Comparison of ENCODE assay signal across 13 cellular contexts in genomic region chr7:44375236-44375699, GRCh38. TPM values are rescaled to one million over a fixed set of nuclear protein-coding genes. Genes with fewer than 3 reads are reported as not detected.
DNase-seq lines count a peak whose midpoint lies in the region; ATAC-seq, FAIRE-seq and TF ChIP-seq lines count a peak whose summit lies in the region.
"Had no signal": no experiment of that assay in that cellular context is flagged by ENCODE, and none has a peak within 500 bp of the region (broad histone marks: within the 10 kb centered on the region; RNA-seq: fewer than 3 reads in every experiment).

No MANE protein-coding gene starts in this region.

- H3K79me1 ChIP-seq in H9 (ENCODE audit: insufficient read depth, low read depth, low read length, poor library complexity, severe bottlenecking) = no peaks in the 10 kb centered on the region

- no peak overlapping the region; the same call in 1 of the 2 replicates for H3K14ac ChIP-seq in H9 (ENCODE audit: insufficient read depth, low read length)

- TF ChIP-seq CTCF in BE2C (IDR thresholded peaks at IDR 0.05; ENCODE audit: low read depth, low read length) (peak; percentile 42; the same call in 1 of the 2 replicates), H9 (conservative IDR thresholded peaks at IDR 0.05) (peak; percentile 76), K562 (IDR thresholded peaks at IDR 0.05 in 2 of 3, conservative IDR thresholded peaks at IDR 0.05 in 1 of 3; ENCODE audit: insufficient read depth in 2 of 3, low read depth in 1 of 3, low read length in 3 of 3) (peak; percentile 52 to 61 (median 53))

- peak in 1 of 2 experiments; percentile 46; a peak in 2 of 4 replicates for TF ChIP-seq RAD21 in K562 (CRISPR knock-in tag; conservative IDR thresholded peaks at IDR 0.05 in 1 of 2, IDR thresholded peaks at IDR 0.05 in 1 of 2)

- no peak overlapping the region for H2AFZ ChIP-seq in H9 (ENCODE audit: low read length)
- H2AFZ ChIP-seq in K562 (ENCODE audit: low read depth, low read length) = no peak overlapping the region

- H3K9ac ChIP-seq in H9 (ENCODE audit: extremely low read depth, insufficient read length, low read length) (no peak overlapping the region), K562 (ENCODE audit: insufficient read depth in 1 of 2, low read depth in 2 of 2, low read length in 2 of 2) (0 out of 4 replicates have a peak overlapping the region, but pooled peaks of 1 of the 2 experiments have one; percentile 33)

- H2BK20ac ChIP-seq in H9 (ENCODE audit: low read depth, low read length, poor library complexity, severe bottlenecking) = no peak overlapping the region

- H3K4me3 ChIP-seq in BE2C (ENCODE audit: low read depth, low read length) = no peak overlapping the region
- no peak overlapping the region for H3K4me3 ChIP-seq in K562
- no peak overlapping the region for H3K4me3 ChIP-seq in naive thymus-derived CD4-positive, alpha-beta T cell (ENCODE audit: low read length)

- no peak overlapping the region for H3K27ac Mint-ChIP-seq in H9
- H3K27ac Mint-ChIP-seq in naive thymus-derived CD4-positive, alpha-beta T cell = no peak overlapping the region
- H3K27ac Mint-ChIP-seq: activated B cell treated with CpG ODN at 0.5 μM for 24 hours had no signal

- POLR2A ChIA-PET in K562 (lab: Yijun Ruan, JAX) = interaction anchor here (0.9 kb wide), 1 partner anchor 190 kb away, joined by 4 read pairs; no protein-coding TSS in a partner anchor
- POLR2A ChIA-PET in naive thymus-derived CD4-positive, alpha-beta T cell (lab: Charles Lee) = no interaction called here

- H3K9me3 ChIP-seq in BE2C = no peaks in the 10 kb centered on the region
- H3K9me3 ChIP-seq in H9 (ENCODE audit: control insufficient read depth, low read depth, low read length) = no peaks in the 10 kb centered on the region
- no peaks in the 10 kb centered on the region for H3K9me3 ChIP-seq in K562 (replicated peaks; ENCODE audit: control insufficient read depth, insufficient read depth, low read depth, low read length)
- no peaks in the 10 kb centered on the region for H3K9me3 ChIP-seq in naive thymus-derived CD4-positive, alpha-beta T cell (ENCODE audit: control insufficient read depth in 2 of 3, low read length in 3 of 3)

- peaks cover 2% of the 10 kb centered on the region; the same call in 1 of the 2 replicates for H3K27me3 ChIP-seq in BE2C
- no peaks in the 10 kb centered on the region for H3K27me3 ChIP-seq in H9 (ENCODE audit: insufficient read depth, low read length)
- peaks cover 0 to 11% of the 10 kb centered on the region in 2 experiments; a peak in 2 of 5 replicates for H3K27me3 ChIP-seq in K562 (ENCODE audit: control insufficient read depth in 2 of 2, insufficient read depth in 2 of 2, low read length in 2 of 2)
- no peaks in the 10 kb centered on the region for H3K27me3 ChIP-seq in naive thymus-derived CD4-positive, alpha-beta T cell (ENCODE audit: control insufficient read depth in 2 of 2, insufficient read depth in 2 of 2, low read length in 2 of 2)

- H3K27ac ChIP-seq in H9 (ENCODE audit: insufficient read length, low read depth, low read length) = no peak overlapping the region
- H3K27ac ChIP-seq in K562 (ENCODE audit: extremely low read depth, low read depth, low read length) = no peak overlapping the region
- no peak overlapping the region for H3K27ac ChIP-seq in naive thymus-derived CD4-positive, alpha-beta T cell (ENCODE audit: low read depth, low read length)

- H4K8ac ChIP-seq in H9 (replicated peaks; ENCODE audit: insufficient read length, low read depth, low read length) = no peak overlapping the region

- no peak overlapping the region for H3K4ac ChIP-seq in H9 (ENCODE audit: low read depth, low read length)

- H3K36me3 Mint-ChIP-seq in H9 (ENCODE audit: insufficient read depth in 1 of 3, low read depth in 3 of 3) = no peaks in the 10 kb centered on the region; a peak in 1 of 7 replicates
- H3K36me3 Mint-ChIP-seq in naive thymus-derived CD4-positive, alpha-beta T cell = no peaks in the 10 kb centered on the region
- H3K36me3 Mint-ChIP-seq: naive thymus-derived CD8-positive, alpha-beta T cell had no signal

- no peak overlapping the region for H4K91ac ChIP-seq in H9 (ENCODE audit: insufficient read length, low read depth, low read length)

- no peak overlapping the region for H2AK5ac ChIP-seq in H9 (ENCODE audit: insufficient read length, low read length)

- in situ Hi-C loops in K562 (cut with MboI) = no loop called here

- H4K20me1 ChIP-seq in H9 (ENCODE audit: control insufficient read depth, insufficient read depth, insufficient read length) = no peaks in the 10 kb centered on the region
- H4K20me1 ChIP-seq in K562 (replicated peaks; ENCODE audit: control insufficient read depth, insufficient read depth, low read length) = no peaks in the 10 kb centered on the region

- no CpG with 5 or more reads among the region's 9 CpGs for WGBS in H9 (ENCODE audit: extremely low coverage, insufficient read length, low lambda C conversion rate)
- 1% methylated on average over 9 of the region's 9 CpGs for whole genome bisulfite sequencing in K562 (ENCODE audit: insufficient coverage, low coverage, missing lambda C conversion rate)

- H3K23ac ChIP-seq in H9 (ENCODE audit: insufficient read length, low read depth, low read length) = no peak overlapping the region

- no peak overlapping the region for H3T11ph ChIP-seq in H9 (ENCODE audit: low read length)

- no peak overlapping the region for H2BK12ac ChIP-seq in H9 (ENCODE audit: insufficient read length, low read depth, low read length)

- intact Hi-C loops in K562 (cut with micrococcal nuclease) = loop anchor here (10.0 kb wide), 1 partner anchor 100 kb away; no protein-coding TSS in a partner anchor
- intact Hi-C loops in naive thymus-derived CD4-positive, alpha-beta T cell (cut with micrococcal nuclease) = loop anchor here in 1 of 2 donors (1.0 to 5.0 kb wide), 2 partner anchors 133 to 190 kb away; no protein-coding TSS in a partner anchor

- no peak overlapping the region for H2BK5ac ChIP-seq in H9 (ENCODE audit: insufficient read length, low read length)

- H3K36me3 ChIP-seq in BE2C (no peaks in the 10 kb centered on the region), K562 (ENCODE audit: control insufficient read depth, insufficient read depth, low read length) (no peaks in the 10 kb centered on the region)
- no peaks in the 10 kb centered on the region for H3K36me3 ChIP-seq in naive thymus-derived CD4-positive, alpha-beta T cell (ENCODE audit: control insufficient read depth in 2 of 3, insufficient read depth in 3 of 3, low read length in 3 of 3)

- peaks cover 20% of the 10 kb centered on the region for H3K27me3 Mint-ChIP-seq in H9 (ENCODE audit: low read depth)
- H3K27me3 Mint-ChIP-seq in naive thymus-derived CD4-positive, alpha-beta T cell = peaks cover under 1 to 13% (median 10%) of the 10 kb centered on the region in 5 donors

- H3K23me2 ChIP-seq in H9 (ENCODE audit: insufficient read length, low read depth, low read length, poor library complexity, severe bottlenecking) = no peaks in the 10 kb centered on the region

- no peak overlapping the region for H3K4me2 ChIP-seq in H9 (ENCODE audit: insufficient read depth, insufficient read length, low read length)
- no peak overlapping the region for H3K4me2 ChIP-seq in K562 (ENCODE audit: insufficient read depth, low read length)

- TF ChIP-seq EP300 in K562 (IDR thresholded peaks at IDR 0.05; ENCODE audit: low read length) = no peak

- H3K9me3 Mint-ChIP-seq in H9 = no peaks in the 10 kb centered on the region
- peaks cover 0 to 2% (median 0%) of the 10 kb centered on the region in 11 donors for H3K9me3 Mint-ChIP-seq in naive thymus-derived CD4-positive, alpha-beta T cell
- H3K9me3 Mint-ChIP-seq: activated B cell treated with CpG ODN at 0.5 μM for 24 hours; naive thymus-derived CD8-positive, alpha-beta T cell had no signal

- BruUV-seq in K562 (replicated peaks; lab: Mats Ljungman, UMichigan) = no TSS peak

- no peak for FAIRE-seq in K562 (lab: Jason Lieb, UNC)
- FAIRE-seq: frontal cortex had no signal

- peak; percentile 78 for ATAC-seq in K562
- peak; percentile 70 for ATAC-seq in left lobe of liver
- ATAC-seq in naive thymus-derived CD4-positive, alpha-beta T cell = no peak
- no peak for ATAC-seq in GM21390 (IDR thresholded peaks at IDR 0.05; ENCODE audit: unreplicated experiment)
- ATAC-seq: naive thymus-derived CD8-positive, alpha-beta T cell had no signal

- DNase-seq in BE2C (peak; percentile 46), H9 (peak; percentile 70), K562 (ENCODE audit: extremely low read depth in 1 of 4, low spot score in 3 of 4) (peak; percentile 36 to 49 (median 44)), left lobe of liver (ENCODE audit: low spot score) (no peak), NOMO-1 (lab: John Stamatoyannopoulos, UW; ENCODE audit: unreplicated experiment in 2 of 2) (no peak)
- no peak for DNase-seq in naive thymus-derived CD4-positive, alpha-beta T cell
- DNase-seq in stimulated activated naive CD4-positive, alpha-beta T cell treated with Interleukin-2 at 50 U/mL for 16 hours (lab: John Stamatoyannopoulos, UW) = no peak
- DNase-seq: activated B cell treated with CpG ODN at 0.5 μM for 24 hours; amygdala; naive thymus-derived CD8-positive, alpha-beta T cell; NCI-H524 had no signal

- H3K56ac ChIP-seq in H9 (ENCODE audit: insufficient read length, low read depth, low read length) = no peak overlapping the region

- TF ChIP-seq POLR2A in K562 (conservative IDR thresholded peaks at IDR 0.05) = no peak

- H3K4me1 ChIP-seq in BE2C (no peaks in the 10 kb centered on the region), H9 (ENCODE audit: insufficient read depth, low read length) (peaks cover 2% of the 10 kb centered on the region), K562 (replicated peaks in 1 of 2; ENCODE audit: control insufficient read depth in 2 of 2, insufficient read depth in 2 of 2, low read length in 2 of 2) (peaks cover 3 to 4% of the 10 kb centered on the region in 2 experiments; a peak in 4 of 5 replicates)
- H3K4me1 ChIP-seq in naive thymus-derived CD4-positive, alpha-beta T cell (ENCODE audit: control insufficient read depth in 2 of 2, insufficient read depth in 2 of 2, low read length in 2 of 2) = no peaks in the 10 kb centered on the region

- no peak overlapping the region for H3K18ac ChIP-seq in H9 (ENCODE audit: insufficient read length, low read depth, low read length)

- no peak overlapping the region for H4K5ac ChIP-seq in H9 (ENCODE audit: insufficient read length, low read depth, low read length)

- CTCF ChIA-PET in K562 (lab: Yijun Ruan, JAX; ENCODE audit: low intra/inter-chr PET ratio) = no interaction called here
- CTCF ChIA-PET in naive thymus-derived CD4-positive, alpha-beta T cell (lab: Charles Lee) = no interaction called here

- no peak overlapping the region for H2BK120ac ChIP-seq in H9 (ENCODE audit: low read depth, low read length, poor library complexity, severe bottlenecking)

- no peaks in the 10 kb centered on the region for H3K4me1 Mint-ChIP-seq in H9
- H3K4me1 Mint-ChIP-seq in naive thymus-derived CD4-positive, alpha-beta T cell = peaks cover 0 to 9% (median 0%) of the 10 kb centered on the region in 7 donors

- no peaks in the 10 kb centered on the region for H3K79me2 ChIP-seq in H9 (ENCODE audit: insufficient read depth, low read length)
- no peaks in the 10 kb centered on the region for H3K79me2 ChIP-seq in K562 (ENCODE audit: control insufficient read depth, insufficient read depth, low read length)

- H2BK15ac ChIP-seq in H9 (ENCODE audit: low read depth, low read length) = no peak overlapping the region

- H3K9me1 ChIP-seq in K562 (ENCODE audit: control insufficient read depth, insufficient read depth, low read length) = peaks cover 5% of the 10 kb centered on the region

- H3K4me3 Mint-ChIP-seq in H9 = no peak overlapping the region; a peak in 1 of 5 replicates
- no peak overlapping the region for H3K4me3 Mint-ChIP-seq in naive thymus-derived CD4-positive, alpha-beta T cell
- H3K4me3 Mint-ChIP-seq: activated B cell treated with CpG ODN at 0.5 μM for 24 hours had no signal

RNA-seq across cellular contexts. Expression of gene CAMK2B, which starts 49.9 kb away (rescaled TPM):
- 0.71 TPM for polyA plus RNA-seq in BE2C (2012; ENCODE audit: insufficient read depth, insufficient read length, low read depth)
- total RNA-seq in H9 (2021) (0.17 and 0.24 TPM in 2 replicates), K562 (2014; rRNA removed) (0.09 and 0.16 TPM in 2 replicates), K562 (2014; rRNA removed; fragmentation: Illumina TruSeq; extraction: Trizol) (not detected in 2 replicates), K562 (2015; rRNA removed; fragmentation: Illumina TruSeq; extraction: Trizol) (0.04 TPM in 2 replicates), K562 (2021) (0.29 TPM in 1 of 2 replicates, not detected in the other), left lobe of liver (5.0 TPM)
- 0.23 TPM in 1 of 2 replicates, not detected in the other for total RNA-seq in K562 (2011; cell fraction: chromatin; rRNA removed; ENCODE audit: low replicate concordance)
- total RNA-seq in K562 (2011; cell fraction: nucleolus; rRNA removed) = 0.26 and 0.50 TPM in 2 replicates
- not detected in 2 replicates for total RNA-seq in K562 (2011; cell fraction: nucleoplasm; rRNA removed)
- polyA plus RNA-seq in K562 (2011; rRNA removed) (0.04 and 0.12 TPM in 2 replicates), K562 (2014; fragmentation: Illumina TruSeq; extraction: Trizol) (0.07 and 0.10 TPM in 2 replicates), K562 (2014; fragmentation: Nextera tagmentation; extraction: Ambion mirVana) (not detected), K562 (2014; rRNA removed) (0.05 and 0.08 TPM in 2 replicates)
- 0.04 and 0.13 TPM in 2 replicates for polyA plus RNA-seq in K562 (2011; cell fraction: cytosol; rRNA removed)
- 0.10 and 0.18 TPM in 2 replicates for polyA plus RNA-seq in K562 (2011; cell fraction: nucleus; rRNA removed)
- 0.09 and 0.18 TPM in 2 replicates for polyA plus RNA-seq in K562 (2012)
- polyA minus RNA-seq in K562 (2011; rRNA and poly(A)+ RNA removed) = not detected in 2 replicates
- polyA minus RNA-seq in K562 (2011; cell fraction: cytosol; rRNA and poly(A)+ RNA removed) = not detected in 2 replicates
- not detected in 2 replicates for polyA minus RNA-seq in K562 (2011; cell fraction: nucleus; rRNA and poly(A)+ RNA removed)
- total RNA-seq in naive thymus-derived CD4-positive, alpha-beta T cell = under 1 TPM in 2 of 5 experiments, not detected in 3; 0.12 to 0.61 TPM
- polyA plus RNA-seq in naive thymus-derived CD4-positive, alpha-beta T cell = not detected
- total RNA-seq: naive thymus-derived CD8-positive, alpha-beta T cell had no signal
- polyA plus RNA-seq: naive thymus-derived CD8-positive, alpha-beta T cell had no signal

Comparison
In these comparisons a context has a peak if more than half of its experiments do, and no peak if none do; other contexts are left out.
1. DNase-seq: peak in BE2C (single experiment), H9 (single experiment) and K562 (4 of 4); none in left lobe of liver (single experiment), NOMO-1 (0 of 2), naive thymus-derived CD4-positive, alpha-beta T cell (0 of 9) and stimulated activated naive CD4-positive, alpha-beta T cell treated with Interleukin-2 at 50 U/mL for 16 hours (single experiment).
2. ATAC-seq: peak in K562 (single experiment) and left lobe of liver (single experiment); none in naive thymus-derived CD4-positive, alpha-beta T cell (single experiment) and GM21390 (single experiment).
3. Peak in every context shown above with its lines, with median percentiles within 50 percentile points of each other: CTCF ChIP-seq.